Comparison of ENCODE assay signal across 8 cellular contexts in the genomic region with DNA sequence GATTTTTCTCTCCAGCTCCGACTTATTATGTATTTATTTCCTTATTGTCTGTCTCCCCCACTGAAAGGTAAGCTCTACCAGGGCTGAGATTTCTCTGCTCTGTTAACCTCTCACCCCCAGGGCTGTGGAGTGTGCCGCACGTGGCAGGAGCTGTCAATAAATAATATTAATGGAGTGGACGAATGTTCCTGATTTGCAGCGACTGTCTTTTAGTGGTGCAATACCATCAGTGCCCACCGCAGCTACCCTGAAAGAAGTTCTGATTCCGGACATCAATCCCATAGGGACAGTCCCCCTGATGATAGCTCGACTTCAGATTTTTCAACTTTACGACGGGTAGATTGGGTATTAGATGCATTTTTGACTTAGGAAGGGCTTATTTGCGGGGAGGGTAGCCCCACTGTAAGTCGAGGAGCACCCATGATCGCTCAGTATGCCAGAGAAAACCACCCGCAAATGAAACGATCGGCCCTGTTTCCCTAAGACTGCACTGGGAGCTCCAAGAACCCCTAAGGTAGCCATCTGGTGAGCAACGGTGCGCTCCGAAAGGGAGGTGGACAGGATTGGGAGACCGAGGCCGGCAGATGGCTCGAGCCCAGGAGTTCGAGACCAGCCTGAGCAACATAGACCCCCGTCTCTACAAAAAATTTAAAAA. TPM values are rescaled to one million over a fixed set of nuclear protein-coding genes. Genes with fewer than 3 reads are reported as not detected.
A peak's percentile ranks its signal among the peaks of the same experiment; 100 is the strongest.
DNase-seq lines count a peak whose midpoint lies in the region; ATAC-seq and TF ChIP-seq lines count a peak whose summit lies in the region.

No MANE protein-coding gene starts in this region.

- DNase-seq in LoVo (ENCODE audit: low spot score) (peak; percentile 33), chondrocyte (ENCODE audit: low spot score) (peak; percentile 62), hepatic stellate cell (ENCODE audit: low spot score) (no peak), NCI-H345 (lab: John Stamatoyannopoulos, UW) (no peak)

- H3K27me3 Mint-ChIP-seq in chondrocyte (ENCODE audit: low read depth) = peaks cover 21% of the 10 kb centered on the region

- H3K9me3 ChIP-seq in ES-I3 (ENCODE audit: control insufficient read depth, insufficient read depth, low read length) (no peaks in the 10 kb centered on the region), mucosa of rectum (ENCODE audit: control insufficient read depth in 2 of 2, low read length in 2 of 2) (no peaks in the 10 kb centered on the region)

- H3K27me3 ChIP-seq in mucosa of rectum (ENCODE audit: control insufficient read depth in 2 of 2, insufficient read depth in 2 of 2, low read length in 2 of 2) = peaks cover 5 to 10% of the 10 kb centered on the region in 2 donors

- peaks cover 12% of the 10 kb centered on the region; the same call in 1 of the 2 replicates for H3K4me1 ChIP-seq in ES-I3 (ENCODE audit: insufficient read depth, low read length)
- peaks cover 16 to 19% of the 10 kb centered on the region in 2 donors for H3K4me1 ChIP-seq in mucosa of rectum (ENCODE audit: control insufficient read depth in 2 of 2, insufficient read depth in 2 of 2, low read length in 2 of 2)

- H3K36me3 ChIP-seq in ES-I3 (ENCODE audit: insufficient read depth, low read length) = no peaks in the 10 kb centered on the region; the same call in 1 of the 2 replicates
- peaks cover 0 to 2% of the 10 kb centered on the region in 2 donors for H3K36me3 ChIP-seq in mucosa of rectum (ENCODE audit: control insufficient read depth in 2 of 2, insufficient read depth in 2 of 2, low read length in 2 of 2)

- no peak overlapping the region for H3K27ac Mint-ChIP-seq in chondrocyte (ENCODE audit: unreplicated experiment)

- no peaks in the 10 kb centered on the region for H3K36me3 Mint-ChIP-seq in chondrocyte (ENCODE audit: low read depth)

- H3K4me1 Mint-ChIP-seq in chondrocyte (ENCODE audit: low read depth) = peaks cover 24% of the 10 kb centered on the region

- peak overlapping the region; percentile 81 for H3K4me3 Mint-ChIP-seq in chondrocyte (ENCODE audit: unreplicated experiment)

- H3K27ac ChIP-seq in mucosa of rectum (ENCODE audit: low read depth in 2 of 2, low read length in 2 of 2) = peak overlapping the region in 1 of 2 donors; percentile 91

- H3K9ac ChIP-seq in ES-I3 (ENCODE audit: low read depth, low read length) (peak overlapping the region; percentile 78), mucosa of rectum (ENCODE audit: low read depth in 1 of 2, low read length in 2 of 2) (peak overlapping the region; percentile 48 to 81)

- peak overlapping the region; percentile 75 to 84 for H3K4me3 ChIP-seq in mucosa of rectum (ENCODE audit: low read length in 2 of 2)

- no peaks in the 10 kb centered on the region for H3K9me3 Mint-ChIP-seq in chondrocyte (ENCODE audit: low read depth)

- TF ChIP-seq CTCF in chondrocyte (IDR thresholded peaks at IDR 0.05) = peak; percentile 38

- ATAC-seq in GM19328 (IDR thresholded peaks at IDR 0.05; ENCODE audit: unreplicated experiment) (no peak), GM21381 (IDR thresholded peaks at IDR 0.05; ENCODE audit: unreplicated experiment) (no peak)

RNA-seq across cellular contexts. Expression of a gene that starts 1.0 kb away (rescaled TPM):
- 24.3 to 27.5 TPM (median 25.1 TPM) in 3 replicates for total RNA-seq in chondrocyte

Comparison
In these comparisons a context has a peak if more than half of its experiments do, and no peak if none do; other contexts are left out.
1. DNase-seq: peak in LoVo (single experiment) and chondrocyte (single experiment); none in hepatic stellate cell (single experiment) and NCI-H345 (single experiment).